In the genomic region with DNA sequence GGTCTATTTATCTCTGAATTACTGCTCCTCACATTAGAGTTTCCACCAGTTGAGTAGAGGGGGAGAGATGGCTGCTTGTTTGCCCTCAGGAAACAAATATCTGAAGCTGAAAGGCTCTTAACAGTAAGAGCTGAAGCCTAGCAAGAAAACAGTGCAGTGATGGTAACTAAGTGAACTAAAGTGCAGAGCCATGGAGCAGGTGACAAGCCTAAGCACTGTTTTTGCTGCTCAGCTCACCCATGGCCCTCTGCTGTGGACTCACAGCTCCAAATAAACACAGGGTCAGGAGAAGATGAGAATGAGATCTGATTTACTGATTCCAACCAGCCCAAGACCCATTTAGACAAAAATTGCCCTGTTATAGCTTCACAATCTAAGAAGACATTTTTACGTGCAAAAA, we compare ENCODE assay signal across 26 cellular contexts.
DNase-seq lines count a peak whose midpoint lies in the region; ATAC-seq and TF ChIP-seq lines count a peak whose summit lies in the region.
"Had no signal": no experiment of that assay in that cellular context is flagged by ENCODE, and none has a peak within 500 bp of the region (broad histone marks: within the 10 kb centered on the region; RNA-seq: fewer than 3 reads in every experiment).

No MANE protein-coding gene starts in this region.

- H3K4me1 Mint-ChIP-seq in neural progenitor cell (no peaks in the 10 kb centered on the region), Caco-2 (ENCODE audit: low read depth, unreplicated experiment) (no peaks in the 10 kb centered on the region)
- H3K4me1 Mint-ChIP-seq: activated CD4-positive, alpha-beta memory T cell treated with anti-CD3 and anti-CD28 coated beads, Interleukin-2, amount 10 ng/mL, durations not matched to agents 7 days and 5 days; activated naive CD8-positive, alpha-beta T cell treated with anti-CD3 and anti-CD28 coated beads, Interleukin-2, amount 50 U/mL, for 24 hours; endodermal cell; naive B cell had no signal

- H3K4me3 Mint-ChIP-seq in neural progenitor cell (no peak overlapping the region), Caco-2 (ENCODE audit: unreplicated experiment) (no peak overlapping the region)
- H3K4me3 Mint-ChIP-seq: activated CD4-positive, alpha-beta memory T cell treated with anti-CD3 and anti-CD28 coated beads, Interleukin-2, amount 10 ng/mL, durations not matched to agents 7 days and 5 days; activated naive CD8-positive, alpha-beta T cell treated with anti-CD3 and anti-CD28 coated beads, Interleukin-2, amount 50 U/mL, for 24 hours; endodermal cell; IgD-negative memory B cell; naive B cell had no signal

- H3K27ac ChIP-seq in SK-N-MC: peak overlapping the region; percentile 55; the same call in 1 of the 2 replicates
- no peak overlapping the region for H3K27ac ChIP-seq in neural progenitor cell
- H3K27ac ChIP-seq in adrenal gland: no peak overlapping the region
- H3K27ac ChIP-seq: BLaER1, coronary artery, psoas muscle, RWPE1, tibial artery had no signal

- H3F3A ChIP-seq in neural progenitor cell (ENCODE audit: low read depth): no peaks in the 10 kb centered on the region

- H3K9ac ChIP-seq in SK-N-MC (ENCODE audit: insufficient read length) (no peak overlapping the region), neural progenitor cell (no peak overlapping the region)
- H3K9ac ChIP-seq: BLaER1 had no signal

- no peaks in the 10 kb centered on the region for H3K4me1 ChIP-seq in neural progenitor cell
- no peaks in the 10 kb centered on the region for H3K4me1 ChIP-seq in Caco-2
- H3K4me1 ChIP-seq in adrenal gland (replicated peaks in 1 of 2): no peaks in the 10 kb centered on the region
- H3K4me1 ChIP-seq: BLaER1, psoas muscle, tibial artery had no signal

- peaks cover 3% of the 10 kb centered on the region for H3K27me3 Mint-ChIP-seq in neural progenitor cell (ENCODE audit: insufficient read depth, low read depth)
- H3K27me3 Mint-ChIP-seq in Caco-2 (ENCODE audit: insufficient read depth, unreplicated experiment): no peaks in the 10 kb centered on the region
- H3K27me3 Mint-ChIP-seq: activated CD4-positive, alpha-beta memory T cell treated with anti-CD3 and anti-CD28 coated beads, Interleukin-2, amount 10 ng/mL, durations not matched to agents 7 days and 5 days; activated naive CD8-positive, alpha-beta T cell treated with anti-CD3 and anti-CD28 coated beads, Interleukin-2, amount 50 U/mL, for 24 hours; IgD-negative memory B cell had no signal

- POLR2A ChIA-PET in Caco-2 (lab: Charles Lee): no interaction called here

- ATAC-seq in left ventricle myocardium superior: no peak
- ATAC-seq: activated naive CD8-positive, alpha-beta T cell treated with anti-CD3 and anti-CD28 coated beads, Interleukin-2, amount 50 U/mL, for 24 hours; psoas muscle had no signal

- H2AFZ ChIP-seq in neural progenitor cell (replicated peaks): peak overlapping the region; percentile 3

- BruUV-seq in Caco-2 (replicated peaks; lab: Mats Ljungman, UMichigan): no TSS peak

- no peak overlapping the region for H3K4me2 ChIP-seq in neural progenitor cell
- H3K4me2 ChIP-seq: BLaER1 had no signal

- no peak overlapping the region for H3K27ac Mint-ChIP-seq in neural progenitor cell
- no peak overlapping the region for H3K27ac Mint-ChIP-seq in Caco-2 (ENCODE audit: unreplicated experiment)
- H3K27ac Mint-ChIP-seq: activated CD4-positive, alpha-beta memory T cell treated with anti-CD3 and anti-CD28 coated beads, Interleukin-2, amount 10 ng/mL, durations not matched to agents 7 days and 5 days; activated naive CD8-positive, alpha-beta T cell treated with anti-CD3 and anti-CD28 coated beads, Interleukin-2, amount 50 U/mL, for 24 hours; endodermal cell; IgD-negative memory B cell; naive B cell had no signal

- CTCF ChIA-PET in Caco-2 (lab: Charles Lee): no interaction called here

- no peaks in the 10 kb centered on the region for H3K79me2 ChIP-seq in neural progenitor cell (ENCODE audit: low read depth)

- no peak for TF ChIP-seq POLR2A in adrenal gland (IDR thresholded peaks at IDR 0.05)

- WGBS in adrenal gland, 4 donors: 83 to 100% (median 92%) methylated on average over 1 of the region's 1 CpG

- H3K27me3 ChIP-seq in neural progenitor cell: no peaks in the 10 kb centered on the region
- H3K27me3 ChIP-seq in Caco-2 (replicated peaks; ENCODE audit: control insufficient read depth, insufficient read depth, low read length): no peaks in the 10 kb centered on the region
- H3K27me3 ChIP-seq in adrenal gland: no peaks in the 10 kb centered on the region
- H3K27me3 ChIP-seq: BLaER1, sigmoid colon, tibial artery had no signal

- intact Hi-C loops in left ventricle myocardium superior (cut with micrococcal nuclease): no loop called here
- intact Hi-C loops in Caco-2 (cut with micrococcal nuclease; ENCODE audit: unreplicated experiment): no loop called here
- intact Hi-C loops in adrenal gland (cut with DNase I): no loop called here

- no peaks in the 10 kb centered on the region; the same call in 1 of the 2 replicates for H3K9me3 ChIP-seq in SK-N-MC (ENCODE audit: low read depth, low read length)
- H3K9me3 ChIP-seq in neural progenitor cell (ENCODE audit: low read depth): no peaks in the 10 kb centered on the region
- H3K9me3 ChIP-seq in Caco-2: no peaks in the 10 kb centered on the region
- no peaks in the 10 kb centered on the region for H3K9me3 ChIP-seq in adrenal gland (replicated peaks in 1 of 3)
- H3K9me3 ChIP-seq: BLaER1, psoas muscle, sigmoid colon, tibial artery had no signal

- H3K36me3 Mint-ChIP-seq in neural progenitor cell: no peaks in the 10 kb centered on the region
- H3K36me3 Mint-ChIP-seq in Caco-2 (ENCODE audit: insufficient read depth, unreplicated experiment): no peaks in the 10 kb centered on the region
- H3K36me3 Mint-ChIP-seq: naive B cell had no signal

- no peaks in the 10 kb centered on the region for H3K36me3 ChIP-seq in SK-N-MC (ENCODE audit: insufficient read depth, low read length)
- no peaks in the 10 kb centered on the region for H3K36me3 ChIP-seq in neural progenitor cell
- H3K36me3 ChIP-seq in Caco-2 (ENCODE audit: control insufficient read depth, insufficient read depth, low read length): no peaks in the 10 kb centered on the region
- no peaks in the 10 kb centered on the region for H3K36me3 ChIP-seq in adrenal gland (replicated peaks in 1 of 2)
- H3K36me3 ChIP-seq: BLaER1, sigmoid colon, tibial artery had no signal

- H3K4me3 ChIP-seq in SK-N-MC (peak overlapping the region; percentile 66), neural progenitor cell (no peak overlapping the region), Caco-2 (ENCODE audit: low read depth, low read length) (no peak overlapping the region), adrenal gland (no peak overlapping the region)
- H3K4me3 ChIP-seq: BLaER1, coronary artery, psoas muscle, tibial artery had no signal

- no peaks in the 10 kb centered on the region for H3K9me3 Mint-ChIP-seq in neural progenitor cell
- H3K9me3 Mint-ChIP-seq in Caco-2 (ENCODE audit: unreplicated experiment): peaks cover 10% of the 10 kb centered on the region
- H3K9me3 Mint-ChIP-seq: activated CD4-positive, alpha-beta memory T cell treated with anti-CD3 and anti-CD28 coated beads, Interleukin-2, amount 10 ng/mL, durations not matched to agents 7 days and 5 days; IgD-negative memory B cell had no signal

- DNase-seq in DMS79 treated with DMSO at 0.1 percent for 48 hours (lab: John Stamatoyannopoulos, UW): peak; percentile 13
- peak; percentile 44 for DNase-seq in NCI-H187 treated with DMSO at 0.1 percent for 48 hours (lab: John Stamatoyannopoulos, UW)
- DNase-seq in SK-N-MC (ENCODE audit: low read depth, low spot score): no peak
- no peak for DNase-seq in neural progenitor cell (ENCODE audit: low spot score)
- DNase-seq in left ventricle myocardium superior: no peak
- no peak for DNase-seq in Caco-2
- no peak for DNase-seq in adrenal gland
- DNase-seq: activated CD4-positive, alpha-beta memory T cell treated with anti-CD3 and anti-CD28 coated beads, Interleukin-2, amount 10 ng/mL, durations not matched to agents 7 days and 5 days; activated CD4-positive, CD25-positive, alpha-beta regulatory T cell treated with anti-CD3 and anti-CD28 coated beads, Interleukin-2, amount 50 U/mL, for 72 hours; activated CD8-positive, alpha-beta memory T cell treated with anti-CD3 and anti-CD28 coated beads, Interleukin-2, amount 50 U/mL, for 4 hours; activated naive CD4-positive, alpha-beta T cell; activated naive CD8-positive, alpha-beta T cell treated with anti-CD3 and anti-CD28 coated beads, Interleukin-2, amount 50 U/mL, for 24 hours; DND-41; endodermal cell; GF-D8; naive B cell; NCI-H2029; occipital lobe; psoas muscle; sigmoid colon; stimulated activated CD4-positive, alpha-beta T cell treated with anti-CD3 and anti-CD28 coated beads, Interleukin-4, amount 100 ng/mL, for 24 hours; tibial artery had no signal

- no peaks in the 10 kb centered on the region for H4K20me1 ChIP-seq in neural progenitor cell (ENCODE audit: low read depth)
- H4K20me1 ChIP-seq: BLaER1 had no signal

- TF ChIP-seq CTCF in neural progenitor cell (IDR thresholded peaks at IDR 0.05) (no peak), Caco-2 (IDR thresholded peaks at IDR 0.05; ENCODE audit: insufficient read depth in 1 of 2, low read depth in 1 of 2, low read length in 1 of 2, severe bottlenecking in 1 of 2, unreplicated experiment in 1 of 2) (no peak), adrenal gland (IDR thresholded peaks at IDR 0.05) (no peak)

Comparison
In these comparisons a context has a peak if more than half of its experiments do, and no peak if none do; other contexts are left out.
1. DNase-seq: peak in DMS79 treated with DMSO at 0.1 percent for 48 hours (single experiment) and NCI-H187 treated with DMSO at 0.1 percent for 48 hours (single experiment); none in SK-N-MC (single experiment), neural progenitor cell (single experiment), left ventricle myocardium superior (single experiment), Caco-2 (0 of 2) and adrenal gland (0 of 7).